Comparison of ENCODE assay signal across 19 cellular contexts in genomic region chr1:25664357-25664796, GRCh38. TPM values are rescaled to one million over a fixed set of nuclear protein-coding genes. Genes with fewer than 3 reads are reported as not detected.
DNase-seq lines count a peak whose midpoint lies in the region; ATAC-seq and TF ChIP-seq lines count a peak whose summit lies in the region.
"Had no signal": no experiment of that assay in that cellular context is flagged by ENCODE, and none has a peak within 500 bp of the region (broad histone marks: within the 10 kb centered on the region; RNA-seq: fewer than 3 reads in every experiment).

No MANE protein-coding gene starts in this region.

- intact Hi-C loops in heart right ventricle (cut with DNase I), result no loop called here

- no peak for TF ChIP-seq CTCF in heart right ventricle (IDR thresholded peaks at IDR 0.05)
- TF ChIP-seq CTCF in parathyroid adenoma (IDR thresholded peaks at IDR 0.05), result no peak

- H3K9me3 ChIP-seq in heart right ventricle (no peaks in the 10 kb centered on the region), parathyroid adenoma (ENCODE audit: control insufficient read depth, low read length) (no peaks in the 10 kb centered on the region)
- H3K9me3 ChIP-seq: ascending aorta, MG63, mucosa of descending colon had no signal

- H3K27me3 ChIP-seq in heart right ventricle (no peaks in the 10 kb centered on the region), parathyroid adenoma (ENCODE audit: control insufficient read depth, insufficient read depth, low read length) (no peaks in the 10 kb centered on the region)
- H3K27me3 ChIP-seq: ascending aorta, MG63 had no signal

- DNase-seq in DMS153 (lab: John Stamatoyannopoulos, UW), result peak; percentile 51
- peak; percentile 86 for DNase-seq in NCI-H69 (lab: John Stamatoyannopoulos, UW)
- no peak for DNase-seq in heart right ventricle
- DNase-seq in islet precursor cell, result no peak
- DNase-seq: activated CD4-positive, alpha-beta T cell treated with anti-CD3 and anti-CD28 coated beads, Interleukin-2, amount 50 U/mL, for 4 hours; CD8-positive, alpha-beta T cell; GF-D8; MG63; mucosa of descending colon; NCI-H2171 treated with DMSO at 0.1 percent for 48 hours; NCI-H526 treated with DMSO at 0.1 percent for 48 hours; OCI-M1; T1000 had no signal

- H3K4me1 ChIP-seq in heart right ventricle (peaks cover 7 to 52% (median 34%) of the 10 kb centered on the region in 9 donors), parathyroid adenoma (no peaks in the 10 kb centered on the region)

- H3K4me3 ChIP-seq in heart right ventricle (no peak overlapping the region), parathyroid adenoma (ENCODE audit: low read depth, low read length) (no peak overlapping the region)
- H3K4me3 ChIP-seq: ascending aorta, GM23338, K562, MG63, mucosa of descending colon had no signal

- WGBS in heart right ventricle, 2 donors, result 36 to 39% methylated on average over 7 of the region's 7 CpGs

- peaks cover 2% of the 10 kb centered on the region for H3K79me2 ChIP-seq in parathyroid adenoma

- H3K27ac ChIP-seq in heart right ventricle, result peak overlapping the region in 7 of 10 donors; percentile 17 to 56 (median 46)
- peak overlapping the region; percentile 19 for H3K27ac ChIP-seq in parathyroid adenoma
- H3K27ac ChIP-seq: ascending aorta had no signal

- H3K36me3 ChIP-seq in heart right ventricle (no peaks in the 10 kb centered on the region), parathyroid adenoma (ENCODE audit: control insufficient read depth, insufficient read depth, low read length) (no peaks in the 10 kb centered on the region)
- H3K36me3 ChIP-seq: ascending aorta, MG63 had no signal

- no peak overlapping the region for H3K4me2 ChIP-seq in parathyroid adenoma (ENCODE audit: low read length)
- H3K4me2 ChIP-seq: GM23338 had no signal

- H2AFZ ChIP-seq in parathyroid adenoma, result no peak overlapping the region
- H2AFZ ChIP-seq: GM23338 had no signal

- H3K9ac ChIP-seq in parathyroid adenoma, result no peak overlapping the region

- ATAC-seq in heart right ventricle, result peak; percentile 39 to 73 (median 64)
- no peak for ATAC-seq in GM19023 (IDR thresholded peaks at IDR 0.05; ENCODE audit: unreplicated experiment)
- no peak for ATAC-seq in GM19395 (IDR thresholded peaks at IDR 0.05; ENCODE audit: unreplicated experiment)
- ATAC-seq: CD8-positive, alpha-beta T cell; K562; mucosa of descending colon had no signal

RNA-seq across cellular contexts. Expression of gene MAN1C1, which starts 47.8 kb away (rescaled TPM):
- 10 to 100 TPM in 9 of 10 donors, 1 to 10 TPM in 1; 9.7 to 23.4 (median 14.2) TPM for total RNA-seq in heart right ventricle
- 10 to 100 TPM; 10.1 to 11.3 TPM for polyA plus RNA-seq in heart right ventricle

Comparison
In these comparisons a context has a peak if more than half of its experiments do, and no peak if none do; other contexts are left out.
1. DNase-seq: peak in DMS153 (single experiment) and NCI-H69 (single experiment); none in heart right ventricle (0 of 2) and islet precursor cell (single experiment).
2. ATAC-seq: peak in heart right ventricle (8 of 8); none in GM19023 (single experiment) and GM19395 (single experiment).